8 cellular contexts compared by ENCODE assay signal in the genomic region with DNA sequence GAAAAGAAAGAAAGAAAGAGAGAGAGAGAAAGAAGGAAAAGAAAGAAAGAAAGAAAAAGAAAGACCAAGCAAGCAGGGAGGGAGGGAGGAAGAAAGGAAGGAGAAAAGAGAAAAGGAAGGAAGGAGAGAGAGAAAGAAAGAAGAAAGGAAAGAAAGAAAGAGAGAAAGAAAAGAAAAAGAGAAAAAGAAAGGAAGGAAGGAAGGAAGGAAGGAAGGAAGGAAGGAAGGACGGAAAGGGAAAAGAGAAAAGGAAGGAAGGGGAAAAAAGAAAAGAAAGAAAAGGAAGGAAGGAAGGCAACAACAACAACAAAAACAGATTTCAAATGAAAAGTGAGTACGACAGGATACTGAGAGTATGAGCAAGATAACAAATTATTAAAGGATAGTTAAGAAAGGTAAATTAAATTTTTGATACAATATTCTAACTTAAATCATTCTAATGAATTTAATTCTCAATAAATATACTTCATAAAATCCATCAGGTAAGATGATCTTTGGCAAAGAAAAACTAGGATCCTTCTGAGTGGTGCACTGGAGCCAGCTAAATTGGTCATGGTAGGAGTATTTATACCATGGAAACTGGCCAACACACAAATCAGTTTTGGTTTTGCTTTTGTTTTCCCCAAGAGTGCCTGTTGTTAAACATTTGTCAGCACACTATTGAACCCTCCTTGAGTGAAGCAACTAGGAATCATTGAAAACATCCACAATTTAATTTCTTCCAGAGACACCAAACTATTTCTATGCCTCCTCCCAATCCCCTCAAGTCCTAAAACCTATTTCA. TPM values are rescaled to one million over a fixed set of nuclear protein-coding genes. Genes with fewer than 3 reads are reported as not detected.
A peak's percentile ranks its signal among the peaks of the same experiment; 100 is the strongest.
DNase-seq lines count a peak whose midpoint lies in the region; ATAC-seq lines count a peak whose summit lies in the region.

No MANE protein-coding gene starts in this region.

- peaks cover 8% of the 10 kb centered on the region for H3K79me1 ChIP-seq in trophoblast cell (ENCODE audit: low read length)

- no peaks in the 10 kb centered on the region for H3K79me2 ChIP-seq in trophoblast cell (ENCODE audit: control insufficient read depth, insufficient read depth, low read length, poor library complexity)

- no peaks in the 10 kb centered on the region for H3K9me3 Mint-ChIP-seq in activated T-cell treated with anti-CD3 and anti-CD28 coated beads, Interleukin-2, amount 50 U/mL, for 4 hours

- WGBS in trophoblast cell (ENCODE audit: extremely low coverage, insufficient coverage, insufficient read length): no CpG with 5 or more reads among the region's 2 CpGs

- no peak overlapping the region for H3K9ac ChIP-seq in trophoblast cell (ENCODE audit: low read length)

- H4K8ac ChIP-seq in trophoblast cell (ENCODE audit: low read depth, low read length): no peak overlapping the region

- no peak overlapping the region for H4K12ac ChIP-seq in trophoblast cell (ENCODE audit: low read depth, low read length)

- no peak overlapping the region for H3K14ac ChIP-seq in trophoblast cell (ENCODE audit: low read length)

- H3K4me2 ChIP-seq in trophoblast cell (ENCODE audit: low read length): no peak overlapping the region

- H3K4me1 ChIP-seq in effector memory CD4-positive, alpha-beta T cell (ENCODE audit: control insufficient read depth, insufficient read depth, low read length, poor library complexity, severe bottlenecking): peaks cover 26% of the 10 kb centered on the region
- H3K4me1 ChIP-seq in trophoblast cell (ENCODE audit: control insufficient read depth in 1 of 2, insufficient read depth in 2 of 2, low read length in 2 of 2): peaks cover 7 to 10% of the 10 kb centered on the region in 2 experiments

- no peaks in the 10 kb centered on the region for H3K27me3 Mint-ChIP-seq in activated T-cell treated with anti-CD3 and anti-CD28 coated beads, Interleukin-2, amount 50 U/mL, for 4 hours (ENCODE audit: low read depth)

- no peaks in the 10 kb centered on the region for H3K9me3 ChIP-seq in effector memory CD4-positive, alpha-beta T cell (ENCODE audit: control insufficient read depth, low read length)
- no peaks in the 10 kb centered on the region for H3K9me3 ChIP-seq in trophoblast cell (ENCODE audit: insufficient read depth, low read depth, low read length)

- H3K36me3 Mint-ChIP-seq in activated T-cell treated with anti-CD3 and anti-CD28 coated beads, Interleukin-2, amount 50 U/mL, for 4 hours (ENCODE audit: insufficient read depth): no peaks in the 10 kb centered on the region

- H3K23ac ChIP-seq in trophoblast cell (ENCODE audit: low read length): no peak overlapping the region

- H2BK120ac ChIP-seq in trophoblast cell (ENCODE audit: insufficient read depth, low read length, poor library complexity): no peak overlapping the region

- H3K18ac ChIP-seq in trophoblast cell (ENCODE audit: low read length): no peak overlapping the region

- no peak for DNase-seq in activated T-cell treated with anti-CD3 and anti-CD28 coated beads, Interleukin-2, amount 50 U/mL, for 4 hours
- no peak for DNase-seq in activated T-cell treated with anti-CD3 and anti-CD28 coated beads, Interleukin-2, amount 50 U/mL, for 1 hour
- DNase-seq in NCI-H226 (peak; percentile 73), trophoblast cell (peak; percentile 11 to 34), dermis blood vessel endothelial cell (no peak), islet precursor cell (no peak)
- DNase-seq in effector memory CD4-positive, alpha-beta T cell: no peak

- no peak overlapping the region for H3K4me3 ChIP-seq in effector memory CD4-positive, alpha-beta T cell (ENCODE audit: insufficient read depth, low read depth, low read length, poor library complexity, severe bottlenecking)
- H3K4me3 ChIP-seq in trophoblast cell (ENCODE audit: low read depth, low read length): no peak overlapping the region

- no peak overlapping the region for H2BK5ac ChIP-seq in trophoblast cell (ENCODE audit: low read depth, low read length, poor library complexity)

- no peak overlapping the region for H2AFZ ChIP-seq in trophoblast cell (ENCODE audit: insufficient read depth, low read length, poor library complexity)

- H3K4me3 Mint-ChIP-seq in activated T-cell treated with anti-CD3 and anti-CD28 coated beads, Interleukin-2, amount 50 U/mL, for 4 hours: no peak overlapping the region

- no peaks in the 10 kb centered on the region for H3K36me3 ChIP-seq in effector memory CD4-positive, alpha-beta T cell (ENCODE audit: control insufficient read depth, insufficient read depth, low read length)
- H3K36me3 ChIP-seq in trophoblast cell (ENCODE audit: control insufficient read depth in 1 of 2, insufficient read depth in 2 of 2, low read length in 2 of 2): no peaks in the 10 kb centered on the region

- peaks cover 54% of the 10 kb centered on the region for H3K4me1 Mint-ChIP-seq in activated T-cell treated with anti-CD3 and anti-CD28 coated beads, Interleukin-2, amount 50 U/mL, for 4 hours (ENCODE audit: low read depth)

- no peak overlapping the region for H4K91ac ChIP-seq in trophoblast cell (ENCODE audit: low read depth, low read length)

- H3K27ac ChIP-seq in effector memory CD4-positive, alpha-beta T cell (ENCODE audit: insufficient read depth, low read length, poor library complexity, severe bottlenecking): peak overlapping the region; percentile 27
- peak overlapping the region; percentile 29 for H3K27ac ChIP-seq in trophoblast cell (ENCODE audit: low read depth, low read length)

- H2AK5ac ChIP-seq in trophoblast cell (ENCODE audit: low read length): no peak overlapping the region

- no peaks in the 10 kb centered on the region for H3K27me3 ChIP-seq in effector memory CD4-positive, alpha-beta T cell (replicated peaks; ENCODE audit: control insufficient read depth, insufficient read depth, low read length, poor library complexity, severe bottlenecking)
- H3K27me3 ChIP-seq in trophoblast cell (ENCODE audit: insufficient read depth, low read length): no peaks in the 10 kb centered on the region

- H2BK12ac ChIP-seq in trophoblast cell (ENCODE audit: low read length): no peak overlapping the region

- peak; percentile 54 to 62 for ATAC-seq in activated T-cell treated with anti-CD3 and anti-CD28 coated beads, Interleukin-2, amount 50 U/mL, for 4 hours
- peak; percentile 83 for ATAC-seq in HG02763 (IDR thresholded peaks at IDR 0.05; ENCODE audit: unreplicated experiment)

- no peak overlapping the region for H3K4ac ChIP-seq in trophoblast cell (ENCODE audit: low read depth, low read length)

RNA-seq across cellular contexts. Expression of gene DYRK2, which starts 56.1 kb away (rescaled TPM):
- 10 to 100 TPM; 37.6 to 46.5 (median 40.3) TPM for total RNA-seq in activated T-cell treated with anti-CD3 and anti-CD28 coated beads, Interleukin-2, amount 50 U/mL, for 4 hours
- polyA plus RNA-seq in trophoblast cell (2013): 17.2 TPM in 2 replicates
- 11.3 and 12.8 TPM in 2 replicates for total RNA-seq in dermis blood vessel endothelial cell

Comparison
In these comparisons a context has a peak if more than half of its experiments do, and no peak if none do; other contexts are left out.
1. DNase-seq: peak in NCI-H226 (single experiment) and trophoblast cell (2 of 2); none in activated T-cell treated with anti-CD3 and anti-CD28 coated beads, Interleukin-2, amount 50 U/mL, for 4 hours (single experiment), activated T-cell treated with anti-CD3 and anti-CD28 coated beads, Interleukin-2, amount 50 U/mL, for 1 hour (single experiment), effector memory CD4-positive, alpha-beta T cell (0 of 3), dermis blood vessel endothelial cell (single experiment) and islet precursor cell (single experiment).